ENCODE assay signal across 14 cellular contexts in genomic region chr14:100059433-100059781, GRCh38. TPM values are rescaled to one million over a fixed set of nuclear protein-coding genes. Genes with fewer than 3 reads are reported as not detected.
A peak's percentile ranks its signal among the peaks of the same experiment; 100 is the strongest.
DNase-seq lines count a peak whose midpoint lies in the region; ATAC-seq, FAIRE-seq and TF ChIP-seq lines count a peak whose summit lies in the region.
"Had no signal": no experiment of that assay in that cellular context is flagged by ENCODE, and none has a peak within 500 bp of the region (broad histone marks: within the 10 kb centered on the region; RNA-seq: fewer than 3 reads in every experiment).

No MANE protein-coding gene starts in this region.

- H2AFZ ChIP-seq in KMS-11 (ENCODE audit: low read depth): no peak overlapping the region

- H3K27me3 ChIP-seq in CD4-positive, alpha-beta memory T cell (ENCODE audit: insufficient read depth, low read length): no peaks in the 10 kb centered on the region
- H3K27me3 ChIP-seq in KMS-11 (ENCODE audit: insufficient read depth, low read depth): no peaks in the 10 kb centered on the region

- no peak for ATAC-seq in HG03378 (IDR thresholded peaks at IDR 0.05; ENCODE audit: unreplicated experiment)

- H3K36me3 Mint-ChIP-seq in CD4-positive, alpha-beta memory T cell: no peaks in the 10 kb centered on the region
- H3K36me3 Mint-ChIP-seq in MCF 10A (ENCODE audit: insufficient read depth, unreplicated experiment): no peaks in the 10 kb centered on the region
- H3K36me3 Mint-ChIP-seq: CD14-positive monocyte had no signal

- no peaks in the 10 kb centered on the region for H3K36me3 ChIP-seq in CD4-positive, alpha-beta memory T cell (ENCODE audit: insufficient read depth, low read length)
- no peaks in the 10 kb centered on the region for H3K36me3 ChIP-seq in KMS-11 (ENCODE audit: insufficient read depth)

- POLR2A ChIA-PET in CD4-positive, alpha-beta memory T cell (lab: Charles Lee; ENCODE audit: partially characterized antibody): interaction anchor here (1.0 to 22.7 kb wide), 6 partner anchors 9 to 134 kb away, joined by 3 to 941 read pairs (median 16); partner anchors contain the start of gene EVL
- POLR2A ChIA-PET in MCF 10A (lab: Yijun Ruan, JAX): no interaction called here

- no peak overlapping the region for H3K9ac ChIP-seq in KMS-11

- intact Hi-C loops in CD4-positive, alpha-beta memory T cell (cut with micrococcal nuclease): no loop called here
- intact Hi-C loops in MCF 10A (cut with micrococcal nuclease): no loop called here

- no peaks in the 10 kb centered on the region for H4K20me1 ChIP-seq in KMS-11 (ENCODE audit: insufficient read depth)

- peak overlapping the region; percentile 71 to 95 (median 91) for H3K27ac Mint-ChIP-seq in CD4-positive, alpha-beta memory T cell
- peak overlapping the region; percentile 40 for H3K27ac Mint-ChIP-seq in MCF 10A (ENCODE audit: low read depth, unreplicated experiment)

- no peak overlapping the region for H3K4me3 ChIP-seq in CD4-positive, alpha-beta memory T cell (ENCODE audit: low read length in 2 of 2)
- H3K4me3 ChIP-seq in KMS-11 (IDR thresholded peaks at IDR 0.05; ENCODE audit: insufficient read depth, low read depth, low read length): no peak overlapping the region

- no peak for FAIRE-seq in frontal cortex (lab: Jason Lieb, UNC)
- FAIRE-seq: endometrium had no signal

- peak overlapping the region in 6 of 8 donors; percentile 38 to 83 (median 64) for H3K4me3 Mint-ChIP-seq in CD4-positive, alpha-beta memory T cell
- no peak overlapping the region for H3K4me3 Mint-ChIP-seq in MCF 10A (ENCODE audit: unreplicated experiment)
- H3K4me3 Mint-ChIP-seq: CD14-positive monocyte had no signal

- CTCF ChIA-PET in CD4-positive, alpha-beta memory T cell (lab: Charles Lee; ENCODE audit: partially characterized antibody): interaction anchor here (5.7 to 8.5 kb wide), 5 partner anchors 11 to 134 kb away, joined by 45 to 129 read pairs (median 79); no protein-coding TSS in a partner anchor
- CTCF ChIA-PET in MCF 10A (lab: Yijun Ruan, JAX): interaction anchor here (1.1 to 1.6 kb wide), 2 partner anchors 10 to 11 kb away, joined by 3 to 5 read pairs; no protein-coding TSS in a partner anchor

- peaks cover 78% of the 10 kb centered on the region for H3K4me1 ChIP-seq in CD4-positive, alpha-beta memory T cell (ENCODE audit: insufficient read depth, low read length)
- peaks cover 21% of the 10 kb centered on the region for H3K4me1 ChIP-seq in KMS-11 (ENCODE audit: low read depth, poor library complexity, severe bottlenecking)

- no TSS peak for BruUV-seq in MCF 10A (replicated peaks; lab: Mats Ljungman, UMichigan)

- H3K4me1 Mint-ChIP-seq in CD4-positive, alpha-beta memory T cell: peaks cover 55 to 80% (median 67%) of the 10 kb centered on the region in 4 donors
- peaks cover 14% of the 10 kb centered on the region for H3K4me1 Mint-ChIP-seq in MCF 10A (ENCODE audit: insufficient read depth, unreplicated experiment)

- H3K4me2 ChIP-seq in KMS-11: peak overlapping the region; percentile 19; the same call in 1 of the 2 replicates

- peaks cover 0 to 2% (median 0%) of the 10 kb centered on the region in 8 donors for H3K9me3 Mint-ChIP-seq in CD4-positive, alpha-beta memory T cell
- no peaks in the 10 kb centered on the region for H3K9me3 Mint-ChIP-seq in MCF 10A (ENCODE audit: unreplicated experiment)
- H3K9me3 Mint-ChIP-seq: CD14-positive monocyte had no signal

- H3K79me2 ChIP-seq in KMS-11 (ENCODE audit: insufficient read depth, low read depth): no peaks in the 10 kb centered on the region

- no peaks in the 10 kb centered on the region for H3K9me3 ChIP-seq in CD4-positive, alpha-beta memory T cell (ENCODE audit: control insufficient read depth in 1 of 2, low read length in 2 of 2)

- peak overlapping the region; percentile 15 for H3K27ac ChIP-seq in CD4-positive, alpha-beta memory T cell (ENCODE audit: low read depth, low read length)
- no peak overlapping the region for H3K27ac ChIP-seq in KMS-11

- no peaks in the 10 kb centered on the region for H3K27me3 Mint-ChIP-seq in CD4-positive, alpha-beta memory T cell
- no peaks in the 10 kb centered on the region for H3K27me3 Mint-ChIP-seq in MCF 10A (ENCODE audit: insufficient read depth, unreplicated experiment)

- TF ChIP-seq CTCF in KMS-11 (conservative IDR thresholded peaks at IDR 0.05; ENCODE audit: low read depth, low read length) (no peak), MCF 10A (IDR thresholded peaks at IDR 0.05; ENCODE audit: unreplicated experiment) (no peak)

- no peak for DNase-seq in CD4-positive, alpha-beta memory T cell
- no peak for DNase-seq in MCF 10A (ENCODE audit: unreplicated experiment)
- DNase-seq in mucosa of gallbladder (ENCODE audit: low spot score): peak; percentile 57
- no peak for DNase-seq in GF-D8 (lab: John Stamatoyannopoulos, UW)
- DNase-seq in hypothalamus (lab: John Stamatoyannopoulos, UW): no peak
- no peak for DNase-seq in frontal cortex (ENCODE audit: low spot score in 2 of 2)
- DNase-seq: hippocampal formation; mesendoderm; stimulated activated CD4-positive, alpha-beta T cell treated with anti-CD3 and anti-CD28 coated beads, Interleukin-4, amount 100 ng/mL, for 24 hours; SW 1271 had no signal

RNA-seq across cellular contexts. Expression of gene EVL, which starts 5.8 kb away (rescaled TPM):
- total RNA-seq in CD4-positive, alpha-beta memory T cell: 1,000 to 10,000 TPM; 1,287 to 1,352 TPM
- polyA plus RNA-seq in CD4-positive, alpha-beta memory T cell: 100 to 1,000 TPM in 1 of 2 donors, 10 to 100 TPM in 1; 81.8 to 147 TPM
- 52.5 and 55.4 TPM in 2 replicates for total RNA-seq in MCF 10A (2022)
- 89.1 TPM for total RNA-seq in mucosa of gallbladder
- total RNA-seq in frontal cortex: 73.0 TPM

Comparison
In these comparisons a context has a peak if more than half of its experiments do, and no peak if none do; other contexts are left out.
1. RNA of gene EVL, which starts 5.8 kb away (total RNA-seq): 1,287 to 1,352 TPM in CD4-positive, alpha-beta memory T cell; 89.1 TPM in mucosa of gallbladder (single experiment), 73.0 TPM in frontal cortex (single experiment) and 52.5 to 55.4 TPM in MCF 10A; every median in the first group is over 10 times any median in the second.